In genomic region chr1:236282159-236282716, GRCh38 we compare ENCODE assay signal across 8 cellular contexts. TPM values are rescaled to one million over a fixed set of nuclear protein-coding genes. Genes with fewer than 3 reads are reported as not detected.
DNase-seq lines count a peak whose midpoint lies in the region; ATAC-seq and TF ChIP-seq lines count a peak whose summit lies in the region.

No MANE protein-coding gene starts in this region.

- POLR2A ChIA-PET in CD8-positive, alpha-beta memory T cell (lab: Charles Lee), result interaction anchor here (1.5 kb wide), 1 partner anchor 139 kb away, joined by 4 read pairs; the partner anchor contains the start of gene GPR137B

- H3K27ac ChIP-seq in CD8-positive, alpha-beta memory T cell (ENCODE audit: low read depth, low read length), result peak overlapping the region; percentile 75
- peak overlapping the region; percentile 87 to 88 for H3K27ac ChIP-seq in liver (ENCODE audit: low read depth in 1 of 2, low read length in 2 of 2)
- H3K27ac ChIP-seq in subcutaneous abdominal adipose tissue (ENCODE audit: low read depth, low read length), result peak overlapping the region; percentile 46

- H3K9ac ChIP-seq in liver (ENCODE audit: low read depth in 1 of 2, low read length in 2 of 2), result peak overlapping the region in 1 of 2 donors; percentile 88
- H3K9ac ChIP-seq in subcutaneous abdominal adipose tissue (ENCODE audit: low read length in 5 of 5), result peak overlapping the region in 4 of 5 donors; percentile 60 to 84 (median 77)

- no peaks in the 10 kb centered on the region for H3K27me3 ChIP-seq in CD8-positive, alpha-beta memory T cell (ENCODE audit: insufficient read depth, low read length, poor library complexity, severe bottlenecking)
- H3K27me3 ChIP-seq in liver (ENCODE audit: control insufficient read depth in 4 of 4, insufficient read depth in 4 of 4, low read length in 3 of 4), result no peaks in the 10 kb centered on the region
- H3K27me3 ChIP-seq in subcutaneous abdominal adipose tissue (ENCODE audit: control insufficient read depth in 5 of 5, insufficient read depth in 4 of 5, low read length in 5 of 5), result peaks cover 0 to 4% (median 3%) of the 10 kb centered on the region in 5 donors

- no peaks in the 10 kb centered on the region for H3K9me3 Mint-ChIP-seq in CD8-positive, alpha-beta memory T cell
- no peaks in the 10 kb centered on the region for H3K9me3 Mint-ChIP-seq in activated naive CD8-positive, alpha-beta T cell (ENCODE audit: low read depth)

- H3K27me3 Mint-ChIP-seq in CD8-positive, alpha-beta memory T cell, result peaks cover 2 to 7% of the 10 kb centered on the region in 2 donors
- no peaks in the 10 kb centered on the region for H3K27me3 Mint-ChIP-seq in activated naive CD8-positive, alpha-beta T cell

- 4% methylated on average over 34 of the region's 34 CpGs for WGBS in liver

- H3K9me3 ChIP-seq in CD8-positive, alpha-beta memory T cell (ENCODE audit: low read length), result no peaks in the 10 kb centered on the region
- H3K9me3 ChIP-seq in liver (ENCODE audit: control insufficient read depth in 4 of 4, low read length in 3 of 4) (no peaks in the 10 kb centered on the region), subcutaneous abdominal adipose tissue (ENCODE audit: control insufficient read depth in 5 of 5, low read length in 5 of 5) (no peaks in the 10 kb centered on the region)

- peak overlapping the region; percentile 90 to 98 (median 97) for H3K4me3 Mint-ChIP-seq in CD8-positive, alpha-beta memory T cell
- H3K4me3 Mint-ChIP-seq in activated naive CD8-positive, alpha-beta T cell, result peak overlapping the region; percentile 92

- H3K36me3 ChIP-seq in CD8-positive, alpha-beta memory T cell (ENCODE audit: insufficient read depth, low read length), result no peaks in the 10 kb centered on the region
- H3K36me3 ChIP-seq in liver (ENCODE audit: control insufficient read depth in 4 of 4, insufficient read depth in 3 of 4, low read depth in 1 of 4, low read length in 3 of 4) (no peaks in the 10 kb centered on the region), subcutaneous abdominal adipose tissue (ENCODE audit: control insufficient read depth in 5 of 5, insufficient read depth in 5 of 5, low read length in 5 of 5) (no peaks in the 10 kb centered on the region)

- peaks cover 35% of the 10 kb centered on the region for H3K4me1 ChIP-seq in CD8-positive, alpha-beta memory T cell (ENCODE audit: insufficient read depth, low read length)
- peaks cover 0 to 18% (median 15%) of the 10 kb centered on the region in 4 donors for H3K4me1 ChIP-seq in liver (ENCODE audit: control insufficient read depth in 4 of 4, insufficient read depth in 4 of 4, low read length in 3 of 4)
- H3K4me1 ChIP-seq in subcutaneous abdominal adipose tissue (ENCODE audit: control insufficient read depth in 5 of 5, insufficient read depth in 5 of 5, low read length in 5 of 5), result peaks cover 0 to 17% (median 15%) of the 10 kb centered on the region in 5 donors

- peak; percentile 8 for ATAC-seq in GM21423 (IDR thresholded peaks at IDR 0.05; ENCODE audit: unreplicated experiment)

- CTCF ChIA-PET in CD8-positive, alpha-beta memory T cell (lab: Charles Lee), result interaction anchor here (1.0 kb wide), 1 partner anchor 10 kb away, joined by 3 read pairs; no protein-coding TSS in a partner anchor

- peak overlapping the region; percentile 65 to 98 (median 92) for H3K27ac Mint-ChIP-seq in CD8-positive, alpha-beta memory T cell
- H3K27ac Mint-ChIP-seq in activated naive CD8-positive, alpha-beta T cell, result peak overlapping the region; percentile 94

- peaks cover 0 to 4% (median 0%) of the 10 kb centered on the region in 3 donors for H3K36me3 Mint-ChIP-seq in CD8-positive, alpha-beta memory T cell
- H3K36me3 Mint-ChIP-seq in activated naive CD8-positive, alpha-beta T cell, result peaks cover 2% of the 10 kb centered on the region

- TF ChIP-seq CTCF in liver (IDR thresholded peaks at IDR 0.05; ENCODE audit: low read depth, low read length, missing input control), result no peak

- peak overlapping the region; percentile 85 for H3K4me3 ChIP-seq in CD8-positive, alpha-beta memory T cell (ENCODE audit: low read length)
- H3K4me3 ChIP-seq in liver (ENCODE audit: low read depth in 1 of 3, low read length in 3 of 3) (peak overlapping the region; percentile 77 to 99 (median 98)), subcutaneous abdominal adipose tissue (ENCODE audit: low read depth in 1 of 5, low read length in 5 of 5) (peak overlapping the region; percentile 70 to 93 (median 84))

- no peak for TF ChIP-seq RAD21 in liver (IDR thresholded peaks at IDR 0.05)

- H3K4me1 Mint-ChIP-seq in CD8-positive, alpha-beta memory T cell, result peaks cover 37 to 65% (median 60%) of the 10 kb centered on the region in 3 donors
- H3K4me1 Mint-ChIP-seq in activated naive CD8-positive, alpha-beta T cell (ENCODE audit: low read depth), result peaks cover 47% of the 10 kb centered on the region

- DNase-seq in CD8-positive, alpha-beta memory T cell, result peak in 1 of 5 donors; percentile 16
- DNase-seq in Kasumi-1 (lab: John Stamatoyannopoulos, UW) (peak; percentile 48 to 56), nucleus accumbens (lab: John Stamatoyannopoulos, UW) (no peak), NCI-H1092 treated with DMSO at 0.1 percent for 48 hours (lab: John Stamatoyannopoulos, UW) (no peak)

TF ChIP-seq in liver, 16 proteins besides CTCF, POLR2A, EP300 and RAD21:
- TF ChIP-seq FOXA2 (IDR thresholded peaks at IDR 0.05) (no peak), GABPA (IDR thresholded peaks at IDR 0.05 in 1 of 2, conservative IDR thresholded peaks at IDR 0.05 in 1 of 2) (peak in 1 of 2 donors; percentile 35)

RNA-seq across cellular contexts. Expression of gene ERO1B, which starts 0.5 kb away (rescaled TPM):
- 1 to 10 TPM; 3.6 to 4.8 TPM for total RNA-seq in CD8-positive, alpha-beta memory T cell
- polyA plus RNA-seq in CD8-positive, alpha-beta memory T cell, result 2.9 TPM
- total RNA-seq in liver, result 10 to 100 TPM in 1 of 2 donors, 1 to 10 TPM in 1; 5.5 to 22.9 TPM
- 10 to 100 TPM in 1 of 2 donors, 1 to 10 TPM in 1; 6.8 to 11.0 TPM for polyA plus RNA-seq in liver

Comparison
In these comparisons a context has a peak if more than half of its experiments do, and no peak if none do; other contexts are left out.
1. DNase-seq: peak in Kasumi-1 (2 of 2); none in nucleus accumbens (0 of 56) and NCI-H1092 treated with DMSO at 0.1 percent for 48 hours (single experiment).
2. Peak in every context shown above with its lines, with median percentiles within 50 percentile points of each other: H3K27ac ChIP-seq and H3K4me3 ChIP-seq.